ENCODE assay signal across 8 cellular contexts in genomic region chr1:84090447-84091244, GRCh38.
A peak's percentile ranks its signal among the peaks of the same experiment; 100 is the strongest.
DNase-seq lines count a peak whose midpoint lies in the region; ATAC-seq lines count a peak whose summit lies in the region.

No MANE protein-coding gene starts in this region.

- H3K4me3 ChIP-seq in HAP-1 = no peak overlapping the region

- peaks cover 5% of the 10 kb centered on the region for H3K4me1 Mint-ChIP-seq in dendritic cell treated with granulocyte-macrophage colony-stimulating factor and Interleukin-4, amounts not matched to agents 40 ng/mL and 50 ng/mL, for 4 days (ENCODE audit: low read depth)

- H3K27me3 ChIP-seq in HAP-1 (ENCODE audit: low read depth) = no peaks in the 10 kb centered on the region

- no peaks in the 10 kb centered on the region for H3K36me3 Mint-ChIP-seq in dendritic cell treated with granulocyte-macrophage colony-stimulating factor and Interleukin-4, amounts not matched to agents 40 ng/mL and 50 ng/mL, for 4 days (ENCODE audit: low read depth)

- no peaks in the 10 kb centered on the region for H3K9me3 ChIP-seq in HAP-1

- peaks cover 4% of the 10 kb centered on the region; the same call in 1 of the 2 replicates for H3K4me1 ChIP-seq in HAP-1

- H3K4me3 Mint-ChIP-seq in dendritic cell treated with granulocyte-macrophage colony-stimulating factor and Interleukin-4, amounts not matched to agents 40 ng/mL and 50 ng/mL, for 4 days = peak overlapping the region; percentile 13

- no peaks in the 10 kb centered on the region for H3K9me3 Mint-ChIP-seq in dendritic cell treated with granulocyte-macrophage colony-stimulating factor and Interleukin-4, amounts not matched to agents 40 ng/mL and 50 ng/mL, for 4 days

- no peaks in the 10 kb centered on the region for H3K36me3 ChIP-seq in HAP-1 (replicated peaks)

- peak; percentile 95 for DNase-seq in DMS53 (lab: John Stamatoyannopoulos, UW)
- DNase-seq in NCI-H748 (lab: John Stamatoyannopoulos, UW; ENCODE audit: unreplicated experiment) = no peak
- DNase-seq in NCI-H446 treated with DMSO at 0.1 percent for 48 hours (lab: John Stamatoyannopoulos, UW) = no peak
- no peak for DNase-seq in retina
- DNase-seq in HAP-1 (ENCODE audit: low spot score in 2 of 2) = no peak

- in situ Hi-C loops in HAP-1 (cut with MboI; ENCODE audit: low sequenced_read_pairs) = no loop called here

- intact Hi-C loops in dendritic cell treated with granulocyte-macrophage colony-stimulating factor and Interleukin-4, amounts not matched to agents 40 ng/mL and 50 ng/mL, for 4 days (cut with micrococcal nuclease) = no loop called here

- ATAC-seq in GM19395 (IDR thresholded peaks at IDR 0.05; ENCODE audit: unreplicated experiment) = peak; percentile 80
- ATAC-seq in HG03439 (IDR thresholded peaks at IDR 0.05; ENCODE audit: unreplicated experiment) = peak; percentile 54

- no peak overlapping the region for H3K27ac Mint-ChIP-seq in dendritic cell treated with granulocyte-macrophage colony-stimulating factor and Interleukin-4, amounts not matched to agents 40 ng/mL and 50 ng/mL, for 4 days

- no peaks in the 10 kb centered on the region for H3K27me3 Mint-ChIP-seq in dendritic cell treated with granulocyte-macrophage colony-stimulating factor and Interleukin-4, amounts not matched to agents 40 ng/mL and 50 ng/mL, for 4 days
